15 cellular contexts compared by ENCODE assay signal in the genomic region with DNA sequence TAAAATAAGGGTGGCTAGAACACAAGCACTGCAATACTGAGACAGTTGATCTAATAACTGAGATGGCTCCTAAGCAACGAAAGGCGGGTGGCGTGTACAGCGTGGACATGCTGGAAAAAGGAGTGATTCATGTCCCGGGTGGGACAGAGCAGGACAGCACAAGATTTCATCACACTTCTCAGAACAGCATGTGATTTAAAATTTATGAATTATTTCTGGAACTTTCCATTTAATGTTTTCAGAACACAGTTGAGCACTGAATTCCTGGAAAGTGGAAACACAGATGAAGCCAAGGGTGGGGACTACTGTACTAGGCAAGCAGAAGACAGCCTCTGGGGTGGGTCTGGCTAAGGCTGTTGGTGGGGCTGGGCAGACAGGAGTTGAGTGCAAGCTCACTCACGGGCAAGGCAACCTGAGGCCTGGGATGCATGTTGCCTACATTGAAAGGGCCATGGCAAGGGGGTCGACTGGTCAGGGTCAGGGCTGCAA.
DNase-seq lines count a peak whose midpoint lies in the region; ATAC-seq and TF ChIP-seq lines count a peak whose summit lies in the region.
"Had no signal": no experiment of that assay in that cellular context is flagged by ENCODE, and none has a peak within 500 bp of the region (broad histone marks: within the 10 kb centered on the region; RNA-seq: fewer than 3 reads in every experiment).

No MANE protein-coding gene starts in this region.

- TF ChIP-seq CTCF in coronary artery (IDR thresholded peaks at IDR 0.05) = no peak

- H3K27me3 ChIP-seq in GM23248 (replicated peaks; ENCODE audit: insufficient read depth) = no peaks in the 10 kb centered on the region
- H3K27me3 ChIP-seq in skeletal muscle tissue (ENCODE audit: control insufficient read depth in 3 of 3, insufficient read depth in 3 of 3, low read length in 3 of 3) = no peaks in the 10 kb centered on the region

- H3K4me2 ChIP-seq in GM23248 (ENCODE audit: unreplicated experiment) = no peak overlapping the region

- H2AFZ ChIP-seq in GM23248 = no peak overlapping the region

- no peak for ATAC-seq in HG03460 (IDR thresholded peaks at IDR 0.05; ENCODE audit: unreplicated experiment)
- ATAC-seq: activated naive CD8-positive, alpha-beta T cell treated with anti-CD3 and anti-CD28 coated beads, Interleukin-2, amount 50 U/mL, for 24 hours; left lobe of liver had no signal

- no peaks in the 10 kb centered on the region for H3K79me2 ChIP-seq in GM23248 (ENCODE audit: insufficient read depth)

- H3K36me3 ChIP-seq in GM23248 (ENCODE audit: low read depth) (no peaks in the 10 kb centered on the region), skeletal muscle tissue (ENCODE audit: control insufficient read depth in 3 of 3, insufficient read depth in 3 of 3, low read length in 3 of 3) (no peaks in the 10 kb centered on the region)

- no peak overlapping the region for H3K9ac ChIP-seq in GM23248
- H3K9ac ChIP-seq in skeletal muscle tissue (ENCODE audit: low read depth in 1 of 3, low read length in 3 of 3) = no peak overlapping the region

- WGBS in GM23248 (ENCODE audit: low coverage in 1 of 2, low lambda C conversion rate in 2 of 2, missing lambda C conversion rate in 2 of 2), 2 experiments = 45% methylated on average over 7 of the region's 7 CpGs

- H3K4me3 ChIP-seq in GM23248 (no peak overlapping the region), coronary artery (no peak overlapping the region), skeletal muscle tissue (ENCODE audit: low read length in 3 of 3) (no peak overlapping the region)

- H3K9me3 ChIP-seq in GM23248 (ENCODE audit: low read depth) = no peaks in the 10 kb centered on the region
- H3K9me3 ChIP-seq in skeletal muscle tissue (ENCODE audit: control insufficient read depth in 3 of 3, low read length in 3 of 3) = no peaks in the 10 kb centered on the region

- DNase-seq in GM23248 (peak; percentile 26), coronary artery (ENCODE audit: low spot score) (peak; percentile 83), iris pigment epithelial cell (ENCODE audit: low read depth) (peak; percentile 3), hypothalamus (lab: John Stamatoyannopoulos, UW) (no peak), cortex of kidney (lab: John Stamatoyannopoulos, UW) (no peak), SHP77 treated with DMSO at 0.1 percent for 48 hours (lab: John Stamatoyannopoulos, UW) (no peak)
- DNase-seq: activated CD4-positive, alpha-beta memory T cell treated with anti-CD3 and anti-CD28 coated beads for 36 hours; activated naive CD8-positive, alpha-beta T cell treated with anti-CD3 and anti-CD28 coated beads, Interleukin-2, amount 50 U/mL, for 24 hours; COR-L47; MM.1S; NCI-H69; retina had no signal

- no peaks in the 10 kb centered on the region for H3F3A ChIP-seq in GM23248 (ENCODE audit: insufficient read depth)

- H3K9me2 ChIP-seq in GM23248 (ENCODE audit: insufficient read depth) = no peaks in the 10 kb centered on the region

- H4K20me1 ChIP-seq in GM23248 (ENCODE audit: insufficient read depth) = no peaks in the 10 kb centered on the region

- in situ Hi-C loops in GM23248 (cut with MboI) = no loop called here

- H3K27ac ChIP-seq in GM23248 (no peak overlapping the region), coronary artery (peak overlapping the region; percentile 34 to 62), skeletal muscle tissue (ENCODE audit: low read depth, low read length) (peak overlapping the region; percentile 3)

- H3K4me1 ChIP-seq in GM23248 (ENCODE audit: insufficient read depth) (no peaks in the 10 kb centered on the region), skeletal muscle tissue (ENCODE audit: control insufficient read depth in 3 of 3, insufficient read depth in 3 of 3, low read length in 3 of 3) (peaks cover 0 to 2% (median 0%) of the 10 kb centered on the region in 3 donors)

Comparison
In these comparisons a context has a peak if more than half of its experiments do, and no peak if none do; other contexts are left out.
1. DNase-seq: peak in GM23248 (single experiment), coronary artery (single experiment) and iris pigment epithelial cell (single experiment); none in hypothalamus (0 of 51), cortex of kidney (single experiment) and SHP77 treated with DMSO at 0.1 percent for 48 hours (single experiment).